In the genomic region with DNA sequence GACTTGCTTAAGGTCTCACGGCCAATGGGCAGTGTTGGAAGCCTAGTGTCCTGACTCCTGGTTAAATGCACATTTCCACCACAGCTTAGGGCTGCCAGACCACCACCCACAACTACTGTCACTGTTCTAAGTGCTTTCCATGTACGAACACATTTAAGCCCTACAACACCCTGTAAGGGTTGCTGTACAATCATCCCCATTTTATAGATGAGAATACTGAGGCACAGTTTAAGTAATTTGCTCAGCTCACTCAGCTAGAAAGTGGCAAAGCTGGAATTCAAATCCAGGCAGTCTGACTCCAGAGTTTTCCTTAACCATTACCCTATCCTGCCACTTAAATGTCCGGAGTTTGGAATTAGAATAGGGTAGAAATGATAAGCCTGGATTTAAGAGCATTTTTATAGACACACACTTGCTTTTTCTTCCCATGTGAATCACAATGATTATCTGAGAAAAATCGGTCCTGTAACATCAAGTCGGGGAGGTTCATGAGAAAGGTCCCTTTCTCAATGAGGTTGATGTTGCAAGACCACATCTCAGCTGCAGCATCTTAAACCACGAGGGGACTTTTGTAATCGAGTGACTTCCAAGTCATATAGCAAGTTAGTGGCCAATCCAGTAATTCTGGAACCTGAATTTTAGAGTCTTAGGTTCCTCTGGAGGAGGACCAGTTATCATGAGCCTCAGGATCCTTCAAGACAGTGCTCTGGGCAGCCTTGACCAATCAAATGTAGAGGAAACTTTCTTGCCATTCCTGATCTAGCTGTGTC, we compare ENCODE assay signal across 1 cellular context.
TF ChIP-seq lines count a peak whose summit lies in the region.

No MANE protein-coding gene starts in this region.

TF ChIP-seq in GM12878, 131 proteins besides CTCF, POLR2A, EP300 and RAD21 (continued from another document):
- TF ChIP-seq, protein P1, sequence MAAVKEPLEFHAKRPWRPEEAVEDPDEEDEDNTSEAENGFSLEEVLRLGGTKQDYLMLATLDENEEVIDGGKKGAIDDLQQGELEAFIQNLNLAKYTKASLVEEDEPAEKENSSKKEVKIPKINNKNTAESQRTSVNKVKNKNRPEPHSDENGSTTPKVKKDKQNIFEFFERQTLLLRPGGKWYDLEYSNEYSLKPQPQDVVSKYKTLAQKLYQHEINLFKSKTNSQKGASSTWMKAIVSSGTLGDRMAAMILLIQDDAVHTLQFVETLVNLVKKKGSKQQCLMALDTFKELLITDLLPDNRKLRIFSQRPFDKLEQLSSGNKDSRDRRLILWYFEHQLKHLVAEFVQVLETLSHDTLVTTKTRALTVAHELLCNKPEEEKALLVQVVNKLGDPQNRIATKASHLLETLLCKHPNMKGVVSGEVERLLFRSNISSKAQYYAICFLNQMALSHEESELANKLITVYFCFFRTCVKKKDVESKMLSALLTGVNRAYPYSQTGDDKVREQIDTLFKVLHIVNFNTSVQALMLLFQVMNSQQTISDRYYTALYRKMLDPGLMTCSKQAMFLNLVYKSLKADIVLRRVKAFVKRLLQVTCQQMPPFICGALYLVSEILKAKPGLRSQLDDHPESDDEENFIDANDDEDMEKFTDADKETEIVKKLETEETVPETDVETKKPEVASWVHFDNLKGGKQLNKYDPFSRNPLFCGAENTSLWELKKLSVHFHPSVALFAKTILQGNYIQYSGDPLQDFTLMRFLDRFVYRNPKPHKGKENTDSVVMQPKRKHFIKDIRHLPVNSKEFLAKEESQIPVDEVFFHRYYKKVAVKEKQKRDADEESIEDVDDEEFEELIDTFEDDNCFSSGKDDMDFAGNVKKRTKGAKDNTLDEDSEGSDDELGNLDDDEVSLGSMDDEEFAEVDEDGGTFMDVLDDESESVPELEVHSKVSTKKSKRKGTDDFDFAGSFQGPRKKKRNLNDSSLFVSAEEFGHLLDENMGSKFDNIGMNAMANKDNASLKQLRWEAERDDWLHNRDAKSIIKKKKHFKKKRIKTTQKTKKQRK (IDR thresholded peaks at IDR 0.05; ENCODE audit: low read depth, low read length), result no peak
- TF ChIP-seq ATF7 (IDR thresholded peaks at IDR 0.05; ENCODE audit: low read depth) (no peak), STAT1 (conservative IDR thresholded peaks at IDR 0.05) (no peak), POU2F2 (IDR thresholded peaks at IDR 0.05; ENCODE audit: borderline replicate concordance, low read depth, low read length) (no peak), SMAD5 (IDR thresholded peaks at IDR 0.05; ENCODE audit: low read depth) (no peak), TBL1XR1 (IDR thresholded peaks at IDR 0.05; ENCODE audit: low read depth, low read length) (no peak), CEBPB (IDR thresholded peaks at IDR 0.05; ENCODE audit: borderline replicate concordance in 1 of 2, low read depth in 2 of 2, low read length in 2 of 2) (no peak), MYC (IDR thresholded peaks at IDR 0.05; ENCODE audit: insufficient read depth, insufficient read length, insufficient replicate concordance, low read length, severe bottlenecking) (no peak), SREBF1 (IDR thresholded peaks at IDR 0.05; ENCODE audit: low read length) (no peak), SRF (IDR thresholded peaks at IDR 0.05; ENCODE audit: low read depth in 2 of 2, low read length in 2 of 2) (no peak), YBX1 (IDR thresholded peaks at IDR 0.05) (no peak)
- TF ChIP-seq, protein P2, sequence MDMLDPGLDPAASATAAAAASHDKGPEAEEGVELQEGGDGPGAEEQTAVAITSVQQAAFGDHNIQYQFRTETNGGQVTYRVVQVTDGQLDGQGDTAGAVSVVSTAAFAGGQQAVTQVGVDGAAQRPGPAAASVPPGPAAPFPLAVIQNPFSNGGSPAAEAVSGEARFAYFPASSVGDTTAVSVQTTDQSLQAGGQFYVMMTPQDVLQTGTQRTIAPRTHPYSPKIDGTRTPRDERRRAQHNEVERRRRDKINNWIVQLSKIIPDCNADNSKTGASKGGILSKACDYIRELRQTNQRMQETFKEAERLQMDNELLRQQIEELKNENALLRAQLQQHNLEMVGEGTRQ (IDR thresholded peaks at IDR 0.05; ENCODE audit: borderline replicate concordance, low read depth, low read length), result no peak
- TF ChIP-seq, protein P3, sequence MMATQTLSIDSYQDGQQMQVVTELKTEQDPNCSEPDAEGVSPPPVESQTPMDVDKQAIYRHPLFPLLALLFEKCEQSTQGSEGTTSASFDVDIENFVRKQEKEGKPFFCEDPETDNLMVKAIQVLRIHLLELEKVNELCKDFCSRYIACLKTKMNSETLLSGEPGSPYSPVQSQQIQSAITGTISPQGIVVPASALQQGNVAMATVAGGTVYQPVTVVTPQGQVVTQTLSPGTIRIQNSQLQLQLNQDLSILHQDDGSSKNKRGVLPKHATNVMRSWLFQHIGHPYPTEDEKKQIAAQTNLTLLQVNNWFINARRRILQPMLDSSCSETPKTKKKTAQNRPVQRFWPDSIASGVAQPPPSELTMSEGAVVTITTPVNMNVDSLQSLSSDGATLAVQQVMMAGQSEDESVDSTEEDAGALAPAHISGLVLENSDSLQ (IDR thresholded peaks at IDR 0.05), result no peak
- TF ChIP-seq, protein P4, sequence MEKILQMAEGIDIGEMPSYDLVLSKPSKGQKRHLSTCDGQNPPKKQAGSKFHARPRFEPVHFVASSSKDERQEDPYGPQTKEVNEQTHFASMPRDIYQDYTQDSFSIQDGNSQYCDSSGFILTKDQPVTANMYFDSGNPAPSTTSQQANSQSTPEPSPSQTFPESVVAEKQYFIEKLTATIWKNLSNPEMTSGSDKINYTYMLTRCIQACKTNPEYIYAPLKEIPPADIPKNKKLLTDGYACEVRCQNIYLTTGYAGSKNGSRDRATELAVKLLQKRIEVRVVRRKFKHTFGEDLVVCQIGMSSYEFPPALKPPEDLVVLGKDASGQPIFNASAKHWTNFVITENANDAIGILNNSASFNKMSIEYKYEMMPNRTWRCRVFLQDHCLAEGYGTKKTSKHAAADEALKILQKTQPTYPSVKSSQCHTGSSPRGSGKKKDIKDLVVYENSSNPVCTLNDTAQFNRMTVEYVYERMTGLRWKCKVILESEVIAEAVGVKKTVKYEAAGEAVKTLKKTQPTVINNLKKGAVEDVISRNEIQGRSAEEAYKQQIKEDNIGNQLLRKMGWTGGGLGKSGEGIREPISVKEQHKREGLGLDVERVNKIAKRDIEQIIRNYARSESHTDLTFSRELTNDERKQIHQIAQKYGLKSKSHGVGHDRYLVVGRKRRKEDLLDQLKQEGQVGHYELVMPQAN (conservative IDR thresholded peaks at IDR 0.05), result no peak
